Comparison of ENCODE assay signal across 15 cellular contexts in the genomic region with DNA sequence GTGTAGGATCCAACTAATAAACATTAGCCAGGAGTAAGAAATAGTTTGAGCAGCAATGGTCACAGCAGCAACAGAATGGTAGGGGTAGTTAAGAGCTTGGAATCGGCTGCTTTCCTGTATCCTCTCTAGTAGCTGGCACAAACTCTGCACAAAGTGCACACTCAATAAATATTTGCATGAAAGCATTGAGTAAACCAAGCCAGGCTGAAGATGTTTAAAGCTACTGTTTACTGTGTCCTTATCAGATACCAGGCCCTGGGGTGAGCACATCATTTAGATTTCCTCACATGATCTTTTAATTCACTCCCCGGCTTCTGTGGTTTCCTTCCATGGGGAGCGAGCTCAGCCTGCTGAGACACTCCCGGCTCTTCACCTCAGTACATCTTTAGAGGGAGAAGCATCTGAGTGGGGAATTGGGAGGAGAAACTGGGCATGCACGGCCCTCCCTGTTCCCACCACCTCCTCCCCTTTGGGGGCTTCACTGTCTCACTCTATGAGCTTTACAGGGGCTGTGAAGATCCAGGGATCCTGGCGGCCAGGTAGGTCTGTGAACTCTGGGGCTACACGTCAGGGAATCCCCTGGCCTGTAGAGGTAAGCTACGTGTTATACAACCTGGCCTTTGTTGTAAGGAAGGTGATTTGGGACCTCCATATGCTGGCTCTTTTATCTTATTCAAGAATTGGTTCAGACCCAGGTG.
"Had no signal": no experiment of that assay in that cellular context is flagged by ENCODE, and none has a peak within 500 bp of the region (broad histone marks: within the 10 kb centered on the region; RNA-seq: fewer than 3 reads in every experiment).

No MANE protein-coding gene starts in this region.

- H3K4me1 ChIP-seq: right atrium auricular region, tibial artery had no signal

- DNase-seq: activated CD4-positive, alpha-beta T cell treated with anti-CD3 and anti-CD28 coated beads, Interleukin-2, amount 10 ng/mL, durations not matched to agents 7 days and 5 days; activated CD8-positive, alpha-beta T cell treated with anti-CD3 and anti-CD28 coated beads, Interleukin-2, amount 10 ng/mL, durations not matched to agents 7 days and 5 days; activated naive CD4-positive, alpha-beta T cell treated with anti-CD3 and anti-CD28 coated beads for 36 hours; activated T-cell treated with anti-CD3 and anti-CD28 coated beads, Interleukin-2, amount 50 U/mL, for 24 hours; anterior cingulate cortex; central memory CD4-positive, alpha-beta T cell; dorsolateral prefrontal cortex; endodermal cell; head of caudate nucleus; kidney glomerular epithelial cell; left ventricle myocardium superior; stimulated activated naive CD8-positive, alpha-beta T cell treated with anti-CD3 and anti-CD28 coated beads, Interleukin-15, Interleukin-2, amounts not matched to agents 100 U/mL and 50 U/mL, for 24 hours; substantia nigra; tibial artery had no signal

- H3K36me3 ChIP-seq: right atrium auricular region, tibial artery had no signal

- H3K27ac ChIP-seq: dorsolateral prefrontal cortex, right atrium auricular region, tibial artery had no signal

- H3K4me3 ChIP-seq: dorsolateral prefrontal cortex, right atrium auricular region, tibial artery had no signal

- H3K27me3 ChIP-seq: dorsolateral prefrontal cortex, right atrium auricular region, tibial artery had no signal

- ATAC-seq: activated CD8-positive, alpha-beta T cell treated with anti-CD3 and anti-CD28 coated beads, Interleukin-2, amount 10 ng/mL, durations not matched to agents 7 days and 5 days; left ventricle myocardium superior; stimulated activated naive CD8-positive, alpha-beta T cell treated with anti-CD3 and anti-CD28 coated beads, Interleukin-15, Interleukin-2, amounts not matched to agents 100 U/mL and 50 U/mL, for 24 hours had no signal
